ENCODE assay signal across 21 cellular contexts in the genomic region with DNA sequence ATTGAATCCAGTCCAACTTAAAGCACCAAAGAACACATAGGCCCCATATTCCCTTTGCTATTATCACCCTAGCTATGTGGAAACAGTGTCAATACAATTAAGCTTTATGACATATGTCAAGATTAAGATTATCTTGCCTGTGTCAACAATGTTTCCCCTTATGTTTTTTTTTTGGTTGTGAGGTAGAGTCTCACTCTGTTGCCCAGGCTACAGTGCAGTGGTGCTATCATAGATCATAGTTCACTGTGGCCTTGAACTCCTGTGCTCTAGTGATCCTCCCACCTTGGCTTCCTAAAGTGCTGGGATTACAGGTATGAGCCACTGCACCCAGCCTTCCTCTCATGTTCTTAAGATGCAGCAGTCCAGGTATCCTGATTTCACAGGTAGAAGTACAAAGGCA. TPM values are rescaled to one million over a fixed set of nuclear protein-coding genes. Genes with fewer than 3 reads are reported as not detected.
DNase-seq lines count a peak whose midpoint lies in the region; ATAC-seq and TF ChIP-seq lines count a peak whose summit lies in the region.
"Had no signal": no experiment of that assay in that cellular context is flagged by ENCODE, and none has a peak within 500 bp of the region (broad histone marks: within the 10 kb centered on the region; RNA-seq: fewer than 3 reads in every experiment).

No MANE protein-coding gene starts in this region.

- H3K36me3 ChIP-seq in Peyer's patch (no peaks in the 10 kb centered on the region), hepatocyte (replicated peaks; ENCODE audit: insufficient read depth, low read depth) (no peaks in the 10 kb centered on the region), mucosa of descending colon (ENCODE audit: low read depth) (no peaks in the 10 kb centered on the region), breast epithelium (no peaks in the 10 kb centered on the region)

- TF ChIP-seq CTCF in Peyer's patch (IDR thresholded peaks at IDR 0.05) (no peak), hepatocyte (IDR thresholded peaks at IDR 0.05; ENCODE audit: poor library complexity) (no peak), mucosa of descending colon (IDR thresholded peaks at IDR 0.05) (no peak), breast epithelium (IDR thresholded peaks at IDR 0.05) (no peak)

- H3K4me2 ChIP-seq in hepatocyte: no peak overlapping the region

- ATAC-seq in mucosa of descending colon (peak; percentile 98), GM21723 (IDR thresholded peaks at IDR 0.05; ENCODE audit: unreplicated experiment) (no peak), GM21515 (IDR thresholded peaks at IDR 0.05; ENCODE audit: unreplicated experiment) (no peak)
- ATAC-seq: HCT116, Panc1 had no signal

- H3K9me2 ChIP-seq in hepatocyte (replicated peaks; ENCODE audit: insufficient read depth): no peaks in the 10 kb centered on the region

- DNase-seq in Peyer's patch: peak in 2 of 3 donors; percentile 55 to 72
- peak; percentile 33 for DNase-seq in hepatocyte (ENCODE audit: low spot score)
- DNase-seq in mucosa of descending colon: peak in 1 of 3 donors; percentile 60
- no peak for DNase-seq in breast epithelium (ENCODE audit: low spot score in 2 of 2)
- DNase-seq in posterior vena cava (ENCODE audit: low spot score): no peak
- DNase-seq: C1 segment of cervical spinal cord; CD4-positive, alpha-beta memory T cell; COR-L47; DMS53; GOT3; Kasumi-1; NCI-H1092 treated with DMSO at 0.1 percent for 48 hours; NCI-H1436 treated with DMSO at 0.1 percent for 48 hours; NCI-H187 treated with DMSO at 0.1 percent for 48 hours; NCI-H2171 treated with DMSO at 0.1 percent for 48 hours; SHP77 treated with DMSO at 0.1 percent for 48 hours had no signal

- H2AFZ ChIP-seq in hepatocyte: no peak overlapping the region

- H3K4me1 ChIP-seq in Peyer's patch: peaks cover 0 to 6% (median 0%) of the 10 kb centered on the region in 4 donors
- peaks cover 12% of the 10 kb centered on the region for H3K4me1 ChIP-seq in hepatocyte (ENCODE audit: insufficient read depth)
- H3K4me1 ChIP-seq in mucosa of descending colon (ENCODE audit: low read depth): peaks cover 10% of the 10 kb centered on the region
- H3K4me1 ChIP-seq in breast epithelium: no peaks in the 10 kb centered on the region

- peaks cover 27% of the 10 kb centered on the region for H3K79me2 ChIP-seq in hepatocyte

- intact Hi-C loops in mucosa of descending colon (cut with DNase I, micrococcal nuclease) (no loop called here), breast epithelium (cut with DNase I; ENCODE audit: low total_unique reads) (no loop called here), posterior vena cava (cut with DNase I) (no loop called here)

- H3K27me3 ChIP-seq in Peyer's patch (no peaks in the 10 kb centered on the region), hepatocyte (no peaks in the 10 kb centered on the region), breast epithelium (no peaks in the 10 kb centered on the region)

- no peak for TF ChIP-seq POLR2A in Peyer's patch (IDR thresholded peaks at IDR 0.05)
- TF ChIP-seq POLR2A in breast epithelium (IDR thresholded peaks at IDR 0.05): no peak

- H3K9me3 ChIP-seq in Peyer's patch (no peaks in the 10 kb centered on the region), hepatocyte (ENCODE audit: low read depth) (no peaks in the 10 kb centered on the region), mucosa of descending colon (no peaks in the 10 kb centered on the region), breast epithelium (no peaks in the 10 kb centered on the region)

- no peak overlapping the region for H3K4me3 ChIP-seq in Peyer's patch
- no peak overlapping the region for H3K4me3 ChIP-seq in hepatocyte
- H3K4me3 ChIP-seq in mucosa of descending colon: no peak overlapping the region
- H3K4me3 ChIP-seq in breast epithelium: no peak overlapping the region

- H4K20me1 ChIP-seq in hepatocyte (ENCODE audit: insufficient read depth, poor library complexity, severe bottlenecking): no peaks in the 10 kb centered on the region

- H3K27ac ChIP-seq in Peyer's patch: peak overlapping the region in 1 of 4 donors; percentile 65
- peak overlapping the region; percentile 73 for H3K27ac ChIP-seq in hepatocyte
- no peak overlapping the region for H3K27ac ChIP-seq in breast epithelium
- H3K27ac ChIP-seq: HL-60 had no signal

RNA-seq across cellular contexts. Expression of gene AFG1L, which starts 17.8 kb away (rescaled TPM):
- total RNA-seq in Peyer's patch: 10 to 100 TPM in 1 of 4 donors, 1 to 10 TPM in 3; 6.0 to 15.1 (median 8.1) TPM
- 9.7 and 9.9 TPM in 2 replicates for total RNA-seq in hepatocyte
- polyA plus RNA-seq in hepatocyte: 9.2 and 9.4 TPM in 2 replicates
- total RNA-seq in mucosa of descending colon: 10 to 100 TPM in 2 of 3 donors, 1 to 10 TPM in 1; 8.4 to 11.7 (median 10.6) TPM
- total RNA-seq in breast epithelium: 1 to 10 TPM; 2.3 to 5.6 (median 4.0) TPM
- 1 to 10 TPM; 5.0 to 5.3 TPM for total RNA-seq in posterior vena cava

RNA-seq across cellular contexts. Expression of gene SNX3, which starts 51.8 kb away (rescaled TPM):
- total RNA-seq in Peyer's patch (100 to 1,000 TPM in 1 of 4 donors, 10 to 100 TPM in 3; 71.0 to 110 (median 96.8) TPM), hepatocyte (291 and 320 TPM in 2 replicates), mucosa of descending colon (100 to 1,000 TPM in 2 of 3 donors, 10 to 100 TPM in 1; 97.8 to 139 (median 103) TPM), breast epithelium (100 to 1,000 TPM; 144 to 212 (median 151) TPM), posterior vena cava (100 to 1,000 TPM; 159 to 182 TPM)
- 298 and 359 TPM in 2 replicates for polyA plus RNA-seq in hepatocyte

Comparison
In these comparisons a context has a peak if more than half of its experiments do, and no peak if none do; other contexts are left out.
1. DNase-seq: peak in Peyer's patch (2 of 3) and hepatocyte (single experiment); none in breast epithelium (0 of 2) and posterior vena cava (single experiment).